Comparison of ENCODE assay signal across 8 cellular contexts in genomic region chr5:141560725-141561483, GRCh38. TPM values are rescaled to one million over a fixed set of nuclear protein-coding genes. Genes with fewer than 3 reads are reported as not detected.
DNase-seq lines count a peak whose midpoint lies in the region; ATAC-seq, FAIRE-seq and TF ChIP-seq lines count a peak whose summit lies in the region.

No MANE protein-coding gene starts in this region.

- H3K18ac ChIP-seq in H1 (ENCODE audit: extremely low read depth, low read length) = no peak overlapping the region

- no peak for ATAC-seq in stimulated activated memory B cell treated with anti-CD40 and anti-IgM and Interleukin-4, amounts not matched to agents 10 μg/mL and 1 μg/mL and 100 μg/mL, for 72 hours

- intact Hi-C loops in PC-9 (cut with micrococcal nuclease; ENCODE audit: unreplicated experiment) = loop anchor here (5.0 kb wide), 3 partner anchors 209 to 479 kb away; partner anchors contain the start of gene PCDHGB1

- TF ChIP-seq EP300 in H1 (IDR thresholded peaks at IDR 0.05; ENCODE audit: borderline replicate concordance in 1 of 2, low read depth in 2 of 2, low read length in 2 of 2) (peak in 1 of 2 experiments; percentile 73; a peak in 1 of 3 replicates), suprapubic skin (IDR thresholded peaks at IDR 0.05) (no peak)

- no peak overlapping the region for H2BK12ac ChIP-seq in H1 (ENCODE audit: low read depth, low read length)

- H2BK120ac ChIP-seq in H1 (replicated peaks; ENCODE audit: low read depth, low read length) = no peak overlapping the region

- CTCF ChIA-PET in PC-9 (lab: Charles Lee) = interaction anchor here (0.6 kb wide), 3 partner anchors 153 to 476 kb away, joined by 3 to 5 read pairs (median 3); partner anchors contain the start of genes PCDHGB3 and PCDHGB6
- CTCF ChIA-PET in H1 (lab: Charles Lee; ENCODE audit: partially characterized antibody) = interaction anchor here (0.6 to 6.2 kb wide), 23 partner anchors 11 to 468 kb away, joined by 3 to 74 read pairs (median 4); partner anchors contain the start of genes PCDHB15, PCDHGA10, PCDHGA2 and PCDHGB1

- no peak overlapping the region for H3K56ac ChIP-seq in H1 (replicated peaks; ENCODE audit: insufficient read length, low read depth, low read length)

- H3K9me3 ChIP-seq in PC-9 (ENCODE audit: insufficient read depth, low read depth) = no peaks in the 10 kb centered on the region
- H3K9me3 ChIP-seq in H1 (ENCODE audit: insufficient read depth in 2 of 2, low read depth in 1 of 2, low read length in 1 of 2) = no peaks in the 10 kb centered on the region
- H3K9me3 ChIP-seq in liver (ENCODE audit: control insufficient read depth in 4 of 4, low read length in 3 of 4) = no peaks in the 10 kb centered on the region
- H3K9me3 ChIP-seq in suprapubic skin = no peaks in the 10 kb centered on the region

- POLR2A ChIA-PET in PC-9 (lab: Charles Lee; ENCODE audit: unreplicated experiment) (no interaction called here), H1 (lab: Charles Lee; ENCODE audit: partially characterized antibody) (interaction anchor here (0.7 to 1.4 kb wide), 7 partner anchors 36 to 342 kb away, joined by 3 to 6 read pairs (median 3); partner anchors contain the start of genes PCDHGA10 and PCDHGC4)

- H2AK5ac ChIP-seq in H1 (ENCODE audit: low read depth, low read length) = no peak overlapping the region

- H3K9me3 Mint-ChIP-seq in stimulated activated memory B cell treated with anti-CD40 and anti-IgM and Interleukin-4, amounts not matched to agents 10 μg/mL and 1 μg/mL and 100 μg/mL, for 72 hours = no peaks in the 10 kb centered on the region

- peaks cover 39% of the 10 kb centered on the region for H3F3A ChIP-seq in PC-9 (ENCODE audit: insufficient read depth, low read depth)

- H3K4me3 ChIP-seq in PC-9 (no peak overlapping the region), H1 (ENCODE audit: extremely low read depth in 1 of 4, insufficient read depth in 2 of 4, low read depth in 3 of 4, low read length in 4 of 4) (peak overlapping the region in 1 of 4 experiments; percentile 50; a peak in 3 of 8 replicates), liver (ENCODE audit: low read depth in 1 of 3, low read length in 3 of 3) (no peak overlapping the region), suprapubic skin (peak overlapping the region; percentile 13)

- H3K4me1 ChIP-seq in PC-9 (replicated peaks; ENCODE audit: insufficient read depth) (peaks cover 5% of the 10 kb centered on the region; the same call in 1 of the 2 replicates), H1 (replicated peaks in 1 of 4; ENCODE audit: control insufficient read depth in 3 of 4, insufficient read depth in 4 of 4, low read length in 3 of 4) (peaks cover 3 to 18% (median 6%) of the 10 kb centered on the region in 4 experiments; a peak in 6 of 7 replicates), liver (ENCODE audit: control insufficient read depth in 4 of 4, insufficient read depth in 4 of 4, low read length in 3 of 4) (peaks cover 1 to 37% (median 24%) of the 10 kb centered on the region in 4 donors), suprapubic skin (peaks cover 54% of the 10 kb centered on the region)

- H3K4ac ChIP-seq in H1 (replicated peaks; ENCODE audit: insufficient read length, low read depth, low read length) = no peak overlapping the region

- no peaks in the 10 kb centered on the region for H3K9me2 ChIP-seq in PC-9 (ENCODE audit: insufficient read depth)

- 15% methylated on average over 9 of the region's 9 CpGs; no CpG with 5 or more reads in 1 of the 2 experiments for WGBS in H1 (ENCODE audit: extremely low coverage in 1 of 2, insufficient coverage in 1 of 2, insufficient read length in 1 of 2, insufficient replicate concordance in 2 of 2, low coverage in 1 of 2, low lambda C conversion rate in 2 of 2, missing lambda C conversion rate in 1 of 2), 2 experiments
- WGBS in liver = 31% methylated on average over 9 of the region's 9 CpGs
- WGBS in suprapubic skin = 18% methylated on average over 9 of the region's 9 CpGs

- no peak overlapping the region for H4K8ac ChIP-seq in H1 (ENCODE audit: extremely low read depth, insufficient read depth, low read length)

- TF ChIP-seq CTCF in PC-9 (conservative IDR thresholded peaks at IDR 0.05) (peak; percentile 53; the same call in 1 of the 2 replicates), H1 (IDR thresholded peaks at IDR 0.05; ENCODE audit: control extremely low read depth in 1 of 3, insufficient read depth in 1 of 3, low read depth in 1 of 3, low read length in 3 of 3) (peak; percentile 48 to 90 (median 77)), liver (IDR thresholded peaks at IDR 0.05; ENCODE audit: low read depth, low read length, missing input control) (peak; percentile 89), suprapubic skin (IDR thresholded peaks at IDR 0.05) (peak; percentile 70 to 89)

- DNase-seq in AG08395 (ENCODE audit: low spot score) = peak; percentile 89
- peak; percentile 39 for DNase-seq in HK-2 (ENCODE audit: unreplicated experiment)
- peak in 1 of 2 experiments; percentile 23 for DNase-seq in PC-9
- DNase-seq in H1 (ENCODE audit: low read depth in 1 of 2, low spot score in 2 of 2) = peak; percentile 73 to 84
- peak; percentile 91 to 92 for DNase-seq in suprapubic skin (ENCODE audit: low spot score in 2 of 2)
- no peak for DNase-seq in stimulated activated CD4-positive, alpha-beta T cell treated with anti-CD3 and anti-CD28 coated beads, Interleukin-2, amount 100 ng/mL, for 48 hours

- no peak overlapping the region for H2BK5ac ChIP-seq in H1 (ENCODE audit: low read depth, low read length)

- no peak overlapping the region for H2BK20ac ChIP-seq in H1 (ENCODE audit: low read length)

- H3K4me1 Mint-ChIP-seq in stimulated activated memory B cell treated with anti-CD40 and anti-IgM and Interleukin-4, amounts not matched to agents 10 μg/mL and 1 μg/mL and 100 μg/mL, for 72 hours = peaks cover 18% of the 10 kb centered on the region

- peak; percentile 100 for FAIRE-seq in H1 (lab: Jason Lieb, UNC)

- no peak overlapping the region for H3K14ac ChIP-seq in H1 (ENCODE audit: insufficient read length)

- no peak overlapping the region for H3K27ac Mint-ChIP-seq in stimulated activated memory B cell treated with anti-CD40 and anti-IgM and Interleukin-4, amounts not matched to agents 10 μg/mL and 1 μg/mL and 100 μg/mL, for 72 hours

- H3K4me3 Mint-ChIP-seq in stimulated activated memory B cell treated with anti-CD40 and anti-IgM and Interleukin-4, amounts not matched to agents 10 μg/mL and 1 μg/mL and 100 μg/mL, for 72 hours = no peak overlapping the region

- H3K27me3 ChIP-seq in PC-9 (ENCODE audit: insufficient read depth, low read depth) (no peaks in the 10 kb centered on the region), H1 (replicated peaks in 1 of 4; ENCODE audit: control insufficient read depth in 3 of 4, extremely low read depth in 1 of 4, insufficient read depth in 3 of 4, low read length in 3 of 4) (no peaks in the 10 kb centered on the region), liver (ENCODE audit: control insufficient read depth in 4 of 4, insufficient read depth in 4 of 4, low read length in 3 of 4) (no peaks in the 10 kb centered on the region), suprapubic skin (no peaks in the 10 kb centered on the region)

- H3K27ac ChIP-seq in PC-9 (peak overlapping the region; percentile 27), H1 (ENCODE audit: low read depth, low read length) (peak overlapping the region; percentile 73), liver (ENCODE audit: low read depth in 1 of 2, low read length in 2 of 2) (peak overlapping the region; percentile 62 to 80), suprapubic skin (peak overlapping the region; percentile 91)

- H3K79me1 ChIP-seq in H1 (ENCODE audit: low read depth, low read length) = no peaks in the 10 kb centered on the region

- no peak overlapping the region for H3K23ac ChIP-seq in H1 (ENCODE audit: insufficient read length)

- no peaks in the 10 kb centered on the region for H3K23me2 ChIP-seq in H1 (ENCODE audit: low read depth, low read length)

- H3K36me3 ChIP-seq in PC-9 (ENCODE audit: low read depth) (peaks cover 29% of the 10 kb centered on the region), H1 (ENCODE audit: control insufficient read depth in 2 of 4, insufficient read depth in 4 of 4, low read length in 3 of 4) (peaks cover 0 to 5% (median 1%) of the 10 kb centered on the region in 4 experiments; a peak in 3 of 8 replicates), liver (ENCODE audit: control insufficient read depth in 4 of 4, insufficient read depth in 3 of 4, low read depth in 1 of 4, low read length in 3 of 4) (peaks cover 1 to 16% (median 6%) of the 10 kb centered on the region in 4 donors), suprapubic skin (peaks cover 9% of the 10 kb centered on the region)

- H3K36me3 Mint-ChIP-seq in stimulated activated memory B cell treated with anti-CD40 and anti-IgM and Interleukin-4, amounts not matched to agents 10 μg/mL and 1 μg/mL and 100 μg/mL, for 72 hours = peaks cover 76% of the 10 kb centered on the region

- TF ChIP-seq POLR2A in H1 (IDR thresholded peaks at IDR 0.05; ENCODE audit: control extremely low read depth in 1 of 2, low read depth in 2 of 2, low read length in 2 of 2) (no peak), suprapubic skin (IDR thresholded peaks at IDR 0.05) (no peak)

- 0 out of 2 replicates have a peak overlapping the region, but pooled peaks have one; percentile 4 for H3K4me2 ChIP-seq in PC-9
- H3K4me2 ChIP-seq in H1 (ENCODE audit: insufficient read depth in 1 of 2, low read depth in 2 of 2, low read length in 2 of 2) = peak overlapping the region; percentile 4 to 52; a peak in 3 of 4 replicates

- H4K91ac ChIP-seq in H1 (replicated peaks; ENCODE audit: insufficient read length, low read length) = no peak overlapping the region

- H2BK15ac ChIP-seq in H1 (ENCODE audit: low read length) = no peak overlapping the region

- H4K20me1 ChIP-seq in PC-9 (ENCODE audit: insufficient read depth) (no peaks in the 10 kb centered on the region), H1 (replicated peaks in 1 of 2; ENCODE audit: control insufficient read depth in 1 of 2, insufficient read depth in 2 of 2, low read length in 2 of 2) (no peaks in the 10 kb centered on the region)

- peak overlapping the region in 1 of 4 experiments; percentile 53; a peak in 3 of 7 replicates for H3K9ac ChIP-seq in H1 (replicated peaks in 1 of 4; ENCODE audit: extremely low read depth in 1 of 4, low read depth in 3 of 4, low read length in 3 of 4)
- H3K9ac ChIP-seq in liver (ENCODE audit: low read depth in 1 of 2, low read length in 2 of 2) = peak overlapping the region; percentile 39 to 80

- no peaks in the 10 kb centered on the region for H3K27me3 Mint-ChIP-seq in stimulated activated memory B cell treated with anti-CD40 and anti-IgM and Interleukin-4, amounts not matched to agents 10 μg/mL and 1 μg/mL and 100 μg/mL, for 72 hours

- H4K5ac ChIP-seq in H1 (ENCODE audit: insufficient read length, low read depth, low read length) = peak overlapping the region; percentile 37

- TF ChIP-seq RAD21 in H1 (IDR thresholded peaks at IDR 0.05 in 1 of 2, conservative IDR thresholded peaks at IDR 0.05 in 1 of 2; ENCODE audit: low read depth in 2 of 2, low read length in 2 of 2) = peak; percentile 75 to 76
- TF ChIP-seq RAD21 in liver (IDR thresholded peaks at IDR 0.05) = peak; percentile 85 to 89

- H2AFZ ChIP-seq in PC-9 (no peak overlapping the region), H1 (ENCODE audit: low read length) (no peak overlapping the region)

- BruUV-seq in PC-9 (replicated peaks; lab: Mats Ljungman, UMichigan) = no TSS peak

- H3K79me2 ChIP-seq in PC-9 (ENCODE audit: low read depth) (no peaks in the 10 kb centered on the region), H1 (ENCODE audit: control insufficient read depth in 1 of 2, insufficient read depth in 2 of 2, low read length in 2 of 2) (no peaks in the 10 kb centered on the region)

RNA-seq across cellular contexts. Expression of gene DIAPH1, which starts 57.9 kb away (rescaled TPM):
- 148 and 157 TPM in 2 replicates for total RNA-seq in PC-9 (2021)
- 107 and 114 TPM in 2 replicates for total RNA-seq in H1 (2021; fragmentation: NEBNext Ultra II Directional; extraction: Animal tissue kit (Norgen Biotek cat#: 25700))
- polyA plus RNA-seq in H1 (2011; rRNA removed) = 61.2 and 70.9 TPM in 2 replicates
- 48.9 TPM for polyA plus RNA-seq in H1 (2011; cell fraction: cytosol; rRNA removed)
- polyA plus RNA-seq in H1 (2011; cell fraction: nucleus; rRNA removed) = 141 TPM
- polyA plus RNA-seq in H1 (2012, experiment 1 of 2) = 75.5 to 89.0 TPM (median 87.1 TPM) in 4 replicates
- 29.3 TPM for polyA plus RNA-seq in H1 (2012, experiment 2 of 2)
- 88.0 TPM for polyA plus RNA-seq in H1 (2013, experiment 1 of 2)
- 97.4 TPM for polyA plus RNA-seq in H1 (2013, experiment 2 of 2)
- 87.4 and 92.8 TPM in 2 replicates for polyA minus RNA-seq in H1 (2011; rRNA and poly(A)+ RNA removed)
- 48.5 TPM for polyA minus RNA-seq in H1 (2011; cell fraction: cytosol; rRNA and poly(A)+ RNA removed)
- polyA minus RNA-seq in H1 (2011; cell fraction: nucleus; rRNA and poly(A)+ RNA removed) = 88.3 TPM
- 10 to 100 TPM; 51.5 to 73.9 TPM for total RNA-seq in liver
- 10 to 100 TPM; 67.8 to 74.7 TPM for polyA plus RNA-seq in liver
- 100 to 1,000 TPM in 1 of 4 donors, 10 to 100 TPM in 3; 83.0 to 115 (median 95.1) TPM for total RNA-seq in suprapubic skin

Comparison
In these comparisons a context has a peak if more than half of its experiments do, and no peak if none do; other contexts are left out.
1. DNase-seq: peak in AG08395 (single experiment), HK-2 (single experiment), H1 (2 of 2) and suprapubic skin (2 of 2); none in stimulated activated CD4-positive, alpha-beta T cell treated with anti-CD3 and anti-CD28 coated beads, Interleukin-2, amount 100 ng/mL, for 48 hours (0 of 2).
2. H3K27ac ChIP-seq: peak in every context shown above with its lines; median percentile 91 in suprapubic skin; 73 in H1; 71 in liver; 27 in PC-9.
3. Peak in every context shown above with its lines, with median percentiles within 50 percentile points of each other: CTCF ChIP-seq.